In the genomic region with DNA sequence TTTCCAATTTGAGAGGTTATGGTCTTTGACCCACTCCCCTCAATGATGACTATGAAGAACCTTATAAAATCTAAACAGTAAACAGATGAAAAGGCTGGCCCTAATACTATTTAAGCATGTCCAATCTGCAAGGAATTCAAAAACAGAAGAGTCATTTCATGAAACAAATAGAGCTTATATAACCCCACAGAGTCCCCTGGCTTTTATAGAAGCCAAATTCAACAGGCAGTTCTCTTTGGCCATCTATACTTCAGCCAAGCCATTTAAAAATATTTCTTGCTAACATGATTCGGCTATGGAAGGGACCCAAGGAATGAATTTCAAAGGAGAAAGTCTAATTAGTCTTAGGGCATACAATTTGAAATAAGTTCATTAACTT, we compare ENCODE assay signal across 15 cellular contexts. TPM values are rescaled to one million over a fixed set of nuclear protein-coding genes. Genes with fewer than 3 reads are reported as not detected.
DNase-seq lines count a peak whose midpoint lies in the region; ATAC-seq and TF ChIP-seq lines count a peak whose summit lies in the region.
"Had no signal": no experiment of that assay in that cellular context is flagged by ENCODE, and none has a peak within 500 bp of the region (broad histone marks: within the 10 kb centered on the region; RNA-seq: fewer than 3 reads in every experiment).

No MANE protein-coding gene starts in this region.

- H3K27me3 Mint-ChIP-seq in memory B cell: no peaks in the 10 kb centered on the region

- H3K4me1 ChIP-seq in HUES48 (ENCODE audit: control insufficient read depth, insufficient read depth, low read length): peaks cover 17% of the 10 kb centered on the region
- peaks cover 28% of the 10 kb centered on the region for H3K4me1 ChIP-seq in stomach smooth muscle (ENCODE audit: control insufficient read depth, insufficient read depth, low read length)

- H3K27me3 ChIP-seq in HUES48 (ENCODE audit: control insufficient read depth, insufficient read depth, low read length): no peaks in the 10 kb centered on the region
- no peaks in the 10 kb centered on the region for H3K27me3 ChIP-seq in dorsolateral prefrontal cortex
- no peaks in the 10 kb centered on the region for H3K27me3 ChIP-seq in stomach smooth muscle (ENCODE audit: control insufficient read depth in 1 of 2, insufficient read depth in 2 of 2, low read length in 2 of 2)
- H3K27me3 ChIP-seq: thyroid gland had no signal

- H3K36me3 ChIP-seq in HUES48 (ENCODE audit: control insufficient read depth, insufficient read depth, low read length): no peaks in the 10 kb centered on the region; the same call in 1 of the 2 replicates
- H3K36me3 ChIP-seq in stomach smooth muscle (ENCODE audit: control insufficient read depth in 2 of 2, insufficient read depth in 2 of 2, low read length in 2 of 2): no peaks in the 10 kb centered on the region
- H3K36me3 ChIP-seq: thyroid gland had no signal

- no peak for TF ChIP-seq CTCF in dorsolateral prefrontal cortex (IDR thresholded peaks at IDR 0.05 in 54 of 56, conservative IDR thresholded peaks at IDR 0.05 in 2 of 56; ENCODE audit: low read depth in 1 of 56, partially characterized antibody in 56 of 56)

- ATAC-seq in memory B cell (ENCODE audit: low read depth): no peak
- ATAC-seq in esophagus mucosa: no peak
- no peak for ATAC-seq in GM18870 (IDR thresholded peaks at IDR 0.05; ENCODE audit: unreplicated experiment)

- peak overlapping the region; percentile 55 for H3K27ac Mint-ChIP-seq in memory B cell

- H3K36me3 Mint-ChIP-seq in memory B cell: peaks cover 13% of the 10 kb centered on the region

- peaks cover 13% of the 10 kb centered on the region for H3K4me1 Mint-ChIP-seq in memory B cell

- H3K9ac ChIP-seq in HUES48 (ENCODE audit: low read depth, low read length): no peak overlapping the region
- peak overlapping the region in 1 of 2 donors; percentile 44 for H3K9ac ChIP-seq in stomach smooth muscle (ENCODE audit: low read length in 2 of 2)

- no peak overlapping the region for H3K4me3 ChIP-seq in HUES48 (ENCODE audit: low read depth, low read length)
- H3K4me3 ChIP-seq in dorsolateral prefrontal cortex: peak overlapping the region in 1 of 59 donors; percentile 1
- peak overlapping the region; percentile 31 to 55 for H3K4me3 ChIP-seq in stomach smooth muscle (ENCODE audit: low read length in 2 of 2)
- H3K4me3 ChIP-seq: thyroid gland had no signal

- no peak overlapping the region for H3K4me3 Mint-ChIP-seq in memory B cell

- no peaks in the 10 kb centered on the region for H3K9me3 Mint-ChIP-seq in memory B cell

- DNase-seq in dorsolateral prefrontal cortex (no peak), memory B cell (ENCODE audit: low spot score in 2 of 2) (no peak), kidney glomerular epithelial cell (lab: John Stamatoyannopoulos, UW) (no peak), NCI-H510A treated with DMSO at 0.1 percent for 48 hours (lab: John Stamatoyannopoulos, UW) (no peak)
- DNase-seq: activated CD8-positive, alpha-beta memory T cell treated with anti-CD3 and anti-CD28 coated beads for 24 hours; activated gamma-delta T cell treated with Interleukin-2 at 50 U/mL for 16 hours; DMS153; NCI-H1092 treated with DMSO at 0.1 percent for 48 hours; SHP77 treated with DMSO at 0.1 percent for 48 hours; thyroid gland had no signal

- intact Hi-C loops in dorsolateral prefrontal cortex (cut with DNase I): no loop called here

- H3K27ac ChIP-seq in HUES48 (ENCODE audit: low read depth, low read length) (peak overlapping the region; percentile 40), dorsolateral prefrontal cortex (peak overlapping the region in 48 of 59 donors; percentile 4 to 77 (median 47)), stomach smooth muscle (ENCODE audit: low read length) (peak overlapping the region; percentile 46)

- no peaks in the 10 kb centered on the region for H3K9me3 ChIP-seq in HUES48 (ENCODE audit: control insufficient read depth, insufficient read depth, low read length)
- H3K9me3 ChIP-seq in stomach smooth muscle (ENCODE audit: control insufficient read depth in 2 of 2, low read length in 2 of 2): no peaks in the 10 kb centered on the region
- H3K9me3 ChIP-seq: thyroid gland had no signal

RNA-seq across cellular contexts. Expression of a gene that starts 43.4 kb away (rescaled TPM):
- total RNA-seq in dorsolateral prefrontal cortex (100 to 1,000 TPM in 77 of 120 experiments, 10 to 100 TPM in 43; 75.2 to 140 (median 105) TPM), esophagus mucosa (27.9 TPM)

RNA-seq across cellular contexts. Expression of a gene that starts 58.8 kb away (rescaled TPM):
- total RNA-seq in dorsolateral prefrontal cortex (10 to 100 TPM in 117 of 120 experiments, 1 to 10 TPM in 3; 8.9 to 36.3 (median 18.6) TPM), esophagus mucosa (0.16 TPM)
- total RNA-seq: bronchial epithelial cell had no signal
